ENCODE assay signal across 2 cellular contexts in genomic region chr12:6764011-6764828, GRCh38.
A peak's percentile ranks its signal among the peaks of the same experiment; 100 is the strongest.
TF ChIP-seq lines count a peak whose summit lies in the region.

No MANE protein-coding gene starts in this region.

TF ChIP-seq in HEK293, 187 proteins besides CTCF, POLR2A, EP300 and RAD21 (continues in another document):
- peak; percentile 95 for TF ChIP-seq KLF8 (tag by site-specific recombination; IDR thresholded peaks at IDR 0.05)
- peak; percentile 59; the same call in 1 of the 2 replicates for TF ChIP-seq PRDM1 (tag by site-specific recombination; IDR thresholded peaks at IDR 0.05)
- 0 out of 2 replicates have a peak, but pooled peaks have one; percentile 57 for TF ChIP-seq ZBTB7A (tag by site-specific recombination; IDR thresholded peaks at IDR 0.05; ENCODE audit: low read depth)
- peak; percentile 39 for TF ChIP-seq ZFP69B (tag by site-specific recombination; IDR thresholded peaks at IDR 0.05)
- TF ChIP-seq, protein P1, sequence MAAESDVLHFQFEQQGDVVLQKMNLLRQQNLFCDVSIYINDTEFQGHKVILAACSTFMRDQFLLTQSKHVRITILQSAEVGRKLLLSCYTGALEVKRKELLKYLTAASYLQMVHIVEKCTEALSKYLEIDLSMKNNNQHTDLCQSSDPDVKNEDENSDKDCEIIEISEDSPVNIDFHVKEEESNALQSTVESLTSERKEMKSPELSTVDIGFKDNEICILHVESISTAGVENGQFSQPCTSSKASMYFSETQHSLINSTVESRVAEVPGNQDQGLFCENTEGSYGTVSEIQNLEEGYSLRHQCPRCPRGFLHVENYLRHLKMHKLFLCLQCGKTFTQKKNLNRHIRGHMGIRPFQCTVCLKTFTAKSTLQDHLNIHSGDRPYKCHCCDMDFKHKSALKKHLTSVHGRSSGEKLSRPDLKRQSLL (tag by site-specific recombination; IDR thresholded peaks at IDR 0.05): no peak; the same call in 1 of the 2 replicates
- TF ChIP-seq BCL11A (tag by site-specific recombination; IDR thresholded peaks at IDR 0.05; ENCODE audit: low read depth): peak; percentile 48; the same call in 1 of the 2 replicates
- TF ChIP-seq ZNF175 (tag by site-specific recombination; IDR thresholded peaks at IDR 0.05): no peak
- TF ChIP-seq ZNF777 (tag by site-specific recombination; IDR thresholded peaks at IDR 0.05; ENCODE audit: borderline replicate concordance): no peak
- TF ChIP-seq ZNF514 (tag by site-specific recombination; IDR thresholded peaks at IDR 0.05): no peak
- TF ChIP-seq, protein P2, sequence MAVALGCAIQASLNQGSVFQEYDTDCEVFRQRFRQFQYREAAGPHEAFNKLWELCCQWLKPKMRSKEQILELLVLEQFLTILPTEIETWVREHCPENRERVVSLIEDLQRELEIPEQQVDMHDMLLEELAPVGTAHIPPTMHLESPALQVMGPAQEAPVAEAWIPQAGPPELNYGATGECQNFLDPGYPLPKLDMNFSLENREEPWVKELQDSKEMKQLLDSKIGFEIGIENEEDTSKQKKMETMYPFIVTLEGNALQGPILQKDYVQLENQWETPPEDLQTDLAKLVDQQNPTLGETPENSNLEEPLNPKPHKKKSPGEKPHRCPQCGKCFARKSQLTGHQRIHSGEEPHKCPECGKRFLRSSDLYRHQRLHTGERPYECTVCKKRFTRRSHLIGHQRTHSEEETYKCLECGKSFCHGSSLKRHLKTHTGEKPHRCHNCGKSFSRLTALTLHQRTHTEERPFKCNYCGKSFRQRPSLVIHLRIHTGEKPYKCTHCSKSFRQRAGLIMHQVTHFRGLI (tag by site-specific recombination; IDR thresholded peaks at IDR 0.05): no peak
- TF ChIP-seq OVOL3 (tag by site-specific recombination; IDR thresholded peaks at IDR 0.05): 0 out of 2 replicates have a peak, but pooled peaks have one; percentile 36
- TF ChIP-seq ZNF701 (tag by site-specific recombination; IDR thresholded peaks at IDR 0.05): no peak
- TF ChIP-seq SCRT1 (tag by site-specific recombination; IDR thresholded peaks at IDR 0.05; ENCODE audit: borderline replicate concordance): no peak
- no peak for TF ChIP-seq ZNF529 (tag by site-specific recombination; IDR thresholded peaks at IDR 0.05; ENCODE audit: insufficient replicate concordance)
- TF ChIP-seq, protein P3, sequence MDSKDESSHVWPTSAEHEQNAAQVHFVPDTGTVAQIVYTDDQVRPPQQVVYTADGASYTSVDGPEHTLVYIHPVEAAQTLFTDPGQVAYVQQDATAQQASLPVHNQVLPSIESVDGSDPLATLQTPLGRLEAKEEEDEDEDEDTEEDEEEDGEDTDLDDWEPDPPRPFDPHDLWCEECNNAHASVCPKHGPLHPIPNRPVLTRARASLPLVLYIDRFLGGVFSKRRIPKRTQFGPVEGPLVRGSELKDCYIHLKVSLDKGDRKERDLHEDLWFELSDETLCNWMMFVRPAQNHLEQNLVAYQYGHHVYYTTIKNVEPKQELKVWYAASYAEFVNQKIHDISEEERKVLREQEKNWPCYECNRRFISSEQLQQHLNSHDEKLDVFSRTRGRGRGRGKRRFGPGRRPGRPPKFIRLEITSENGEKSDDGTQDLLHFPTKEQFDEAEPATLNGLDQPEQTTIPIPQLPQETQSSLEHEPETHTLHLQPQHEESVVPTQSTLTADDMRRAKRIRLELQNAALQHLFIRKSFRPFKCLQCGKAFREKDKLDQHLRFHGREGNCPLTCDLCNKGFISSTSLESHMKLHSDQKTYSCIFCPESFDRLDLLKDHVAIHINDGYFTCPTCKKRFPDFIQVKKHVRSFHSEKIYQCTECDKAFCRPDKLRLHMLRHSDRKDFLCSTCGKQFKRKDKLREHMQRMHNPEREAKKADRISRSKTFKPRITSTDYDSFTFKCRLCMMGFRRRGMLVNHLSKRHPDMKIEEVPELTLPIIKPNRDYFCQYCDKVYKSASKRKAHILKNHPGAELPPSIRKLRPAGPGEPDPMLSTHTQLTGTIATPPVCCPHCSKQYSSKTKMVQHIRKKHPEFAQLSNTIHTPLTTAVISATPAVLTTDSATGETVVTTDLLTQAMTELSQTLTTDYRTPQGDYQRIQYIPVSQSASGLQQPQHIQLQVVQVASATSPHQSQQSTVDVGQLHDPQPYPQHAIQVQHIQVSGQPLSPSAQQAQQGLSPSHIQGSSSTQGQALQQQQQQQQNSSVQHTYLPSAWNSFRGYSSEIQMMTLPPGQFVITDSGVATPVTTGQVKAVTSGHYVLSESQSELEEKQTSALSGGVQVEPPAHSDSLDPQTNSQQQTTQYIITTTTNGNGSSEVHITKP (tag by site-specific recombination; IDR thresholded peaks at IDR 0.05): peak; percentile 78
- TF ChIP-seq, protein P4, sequence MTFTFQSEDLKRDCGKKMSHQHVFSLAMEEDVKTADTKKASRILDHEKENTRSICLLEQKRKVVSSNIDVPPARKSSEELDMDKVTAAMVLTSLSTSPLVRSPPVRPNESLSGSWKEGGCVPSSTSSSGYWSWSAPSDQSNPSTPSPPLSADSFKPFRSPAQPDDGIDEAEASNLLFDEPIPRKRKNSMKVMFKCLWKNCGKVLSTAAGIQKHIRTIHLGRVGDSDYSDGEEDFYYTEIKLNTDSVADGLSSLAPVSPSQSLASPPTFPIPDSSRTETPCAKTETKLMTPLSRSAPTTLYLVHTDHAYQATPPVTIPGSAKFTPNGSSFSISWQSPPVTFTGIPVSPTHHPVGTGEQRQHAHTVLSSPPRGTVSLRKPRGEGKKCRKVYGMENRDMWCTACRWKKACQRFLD (tag by site-specific recombination; IDR thresholded peaks at IDR 0.05): no peak
- TF ChIP-seq ZNF843 (tag by site-specific recombination; IDR thresholded peaks at IDR 0.05): peak; percentile 82
- TF ChIP-seq ZNF580 (tag by site-specific recombination; IDR thresholded peaks at IDR 0.05): peak; percentile 99
- TF ChIP-seq, protein P5, sequence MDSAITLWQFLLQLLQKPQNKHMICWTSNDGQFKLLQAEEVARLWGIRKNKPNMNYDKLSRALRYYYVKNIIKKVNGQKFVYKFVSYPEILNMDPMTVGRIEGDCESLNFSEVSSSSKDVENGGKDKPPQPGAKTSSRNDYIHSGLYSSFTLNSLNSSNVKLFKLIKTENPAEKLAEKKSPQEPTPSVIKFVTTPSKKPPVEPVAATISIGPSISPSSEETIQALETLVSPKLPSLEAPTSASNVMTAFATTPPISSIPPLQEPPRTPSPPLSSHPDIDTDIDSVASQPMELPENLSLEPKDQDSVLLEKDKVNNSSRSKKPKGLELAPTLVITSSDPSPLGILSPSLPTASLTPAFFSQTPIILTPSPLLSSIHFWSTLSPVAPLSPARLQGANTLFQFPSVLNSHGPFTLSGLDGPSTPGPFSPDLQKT (IDR thresholded peaks at IDR 0.05; ENCODE audit: borderline replicate concordance, low read depth, low read length): no peak
- TF ChIP-seq TRIM28 (IDR thresholded peaks at IDR 0.05; ENCODE audit: borderline replicate concordance, low read length): no peak
- no peak for TF ChIP-seq ZNF626 (tag by site-specific recombination; IDR thresholded peaks at IDR 0.05)

TF ChIP-seq in K562, 482 proteins besides CTCF, POLR2A, EP300 and RAD21 (continues in another document):
- TF ChIP-seq ZBTB11 (CRISPR knock-in tag; IDR thresholded peaks at IDR 0.05) (0 out of 6 replicates have a peak, but pooled peaks of 1 of the 3 experiments have one; percentile 30), KDM1A (IDR thresholded peaks at IDR 0.05) (peak; percentile 37 to 59; a peak in 2 of 4 replicates), MXI1 (IDR thresholded peaks at IDR 0.05; ENCODE audit: low read depth, low read length) (peak; percentile 53; the same call in 1 of the 2 replicates), ELF4 (CRISPR knock-in tag; IDR thresholded peaks at IDR 0.05) (0 out of 2 replicates have a peak, but pooled peaks have one; percentile 24), CTBP1 (IDR thresholded peaks at IDR 0.05; ENCODE audit: borderline replicate concordance) (peak; percentile 64; the same call in 1 of the 2 replicates), EP400 (IDR thresholded peaks at IDR 0.05) (peak; percentile 58), RBFOX2 (IDR thresholded peaks at IDR 0.05; ENCODE audit: low read depth, low read length) (peak; percentile 52; the same call in 1 of the 2 replicates), HDAC1 (IDR thresholded peaks at IDR 0.05) (peak in 1 of 2 experiments; percentile 59; a peak in 2 of 4 replicates), SRF (CRISPR knock-in tag; IDR thresholded peaks at IDR 0.05) (peak; percentile 98 to 100), PKNOX1 (IDR thresholded peaks at IDR 0.05) (peak; percentile 42; the same call in 1 of the 2 replicates), NFYB (IDR thresholded peaks at IDR 0.05; ENCODE audit: extremely low read depth, insufficient read length) (peak; percentile 58), ZNF609 (CRISPR knock-in tag; IDR thresholded peaks at IDR 0.05; ENCODE audit: borderline replicate concordance) (no peak), MTF1 (CRISPR knock-in tag; IDR thresholded peaks at IDR 0.05; ENCODE audit: borderline replicate concordance) (no peak), TBP (optimal IDR thresholded peaks at IDR 0.05; ENCODE audit: low read depth, low read length) (peak; percentile 14), VEZF1 (CRISPR knock-in tag; IDR thresholded peaks at IDR 0.05) (peak; percentile 89), HDAC2 (IDR thresholded peaks at IDR 0.05) (peak; percentile 52; the same call in 1 of the 2 replicates)
- TF ChIP-seq, protein P6, sequence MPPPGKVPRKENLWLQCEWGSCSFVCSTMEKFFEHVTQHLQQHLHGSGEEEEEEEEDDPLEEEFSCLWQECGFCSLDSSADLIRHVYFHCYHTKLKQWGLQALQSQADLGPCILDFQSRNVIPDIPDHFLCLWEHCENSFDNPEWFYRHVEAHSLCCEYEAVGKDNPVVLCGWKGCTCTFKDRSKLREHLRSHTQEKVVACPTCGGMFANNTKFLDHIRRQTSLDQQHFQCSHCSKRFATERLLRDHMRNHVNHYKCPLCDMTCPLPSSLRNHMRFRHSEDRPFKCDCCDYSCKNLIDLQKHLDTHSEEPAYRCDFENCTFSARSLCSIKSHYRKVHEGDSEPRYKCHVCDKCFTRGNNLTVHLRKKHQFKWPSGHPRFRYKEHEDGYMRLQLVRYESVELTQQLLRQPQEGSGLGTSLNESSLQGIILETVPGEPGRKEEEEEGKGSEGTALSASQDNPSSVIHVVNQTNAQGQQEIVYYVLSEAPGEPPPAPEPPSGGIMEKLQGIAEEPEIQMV (tag; conservative IDR thresholded peaks at IDR 0.05; ENCODE audit: low read depth): no peak
